ENCODE assay signal across 30 cellular contexts in genomic region chr3:54093849-54094248, GRCh38. TPM values are rescaled to one million over a fixed set of nuclear protein-coding genes. Genes with fewer than 3 reads are reported as not detected.
DNase-seq lines count a peak whose midpoint lies in the region; ATAC-seq, FAIRE-seq and TF ChIP-seq lines count a peak whose summit lies in the region.
"Had no signal": no experiment of that assay in that cellular context is flagged by ENCODE, and none has a peak within 500 bp of the region (broad histone marks: within the 10 kb centered on the region; RNA-seq: fewer than 3 reads in every experiment).

No MANE protein-coding gene starts in this region.

- no peaks in the 10 kb centered on the region; the same call in 2 of the 3 replicates for H3K9me3 Mint-ChIP-seq in GM23338
- H3K9me3 Mint-ChIP-seq: CD8-positive, alpha-beta memory T cell had no signal

- H3K4me1 ChIP-seq in GM23338 (ENCODE audit: insufficient read depth) (peaks cover 6% of the 10 kb centered on the region; the same call in 1 of the 2 replicates), OCI-LY7 (ENCODE audit: insufficient read depth, low read length, poor library complexity, severe bottlenecking) (no peaks in the 10 kb centered on the region)
- H3K4me1 ChIP-seq: BE2C, BLaER1 had no signal

- ATAC-seq in GM23338 (no peak), HG03442 (IDR thresholded peaks at IDR 0.05; ENCODE audit: unreplicated experiment) (no peak)

- H3K9me3 ChIP-seq in OCI-LY7 (ENCODE audit: low read length) = no peaks in the 10 kb centered on the region
- H3K9me3 ChIP-seq: BE2C, BLaER1 had no signal

- peaks cover 7% of the 10 kb centered on the region for H3K27me3 Mint-ChIP-seq in GM23338 (ENCODE audit: insufficient read depth, low read depth, poor library complexity)

- no peaks in the 10 kb centered on the region for H3K79me2 ChIP-seq in GM23338 (replicated peaks; ENCODE audit: insufficient read depth)
- H3K79me2 ChIP-seq in OCI-LY7 (ENCODE audit: insufficient read depth, low read depth, low read length) = no peaks in the 10 kb centered on the region

- peaks cover 15% of the 10 kb centered on the region; the same call in 2 of the 3 replicates for H3K4me1 Mint-ChIP-seq in GM23338
- H3K4me1 Mint-ChIP-seq: CD14-positive monocyte; CD4-positive, alpha-beta memory T cell; CD4-positive, CD25-positive, alpha-beta regulatory T cell; CD8-positive, alpha-beta memory T cell had no signal

- no peaks in the 10 kb centered on the region for H4K20me1 ChIP-seq in GM23338 (replicated peaks; ENCODE audit: insufficient read depth)
- no peaks in the 10 kb centered on the region for H4K20me1 ChIP-seq in OCI-LY7 (ENCODE audit: insufficient read depth, low read length)
- H4K20me1 ChIP-seq: BLaER1 had no signal

- H2AFZ ChIP-seq in GM23338 (peak overlapping the region; percentile 43; the same call in 1 of the 2 replicates), OCI-LY7 (ENCODE audit: low read length) (no peak overlapping the region)

- H3K36me3 Mint-ChIP-seq in GM23338 (ENCODE audit: low read depth) = no peaks in the 10 kb centered on the region
- H3K36me3 Mint-ChIP-seq: CD14-positive monocyte; CD4-positive, alpha-beta memory T cell; CD4-positive, CD25-positive, alpha-beta regulatory T cell; CD8-positive, alpha-beta memory T cell had no signal

- no peak for FAIRE-seq in bronchial epithelial cell (lab: Jason Lieb, UNC)
- FAIRE-seq: A204.1, GM12891, GM19239 had no signal

- DNase-seq in GM23338 (ENCODE audit: low spot score) (no peak), NCI-H226 (peak; percentile 35), bronchial epithelial cell (ENCODE audit: low read depth) (peak; percentile 30), kidney epithelial cell (ENCODE audit: low read depth) (peak; percentile 1), RKO (ENCODE audit: low spot score) (no peak), OCI-LY7 (ENCODE audit: low spot score) (no peak)
- no peak for DNase-seq in activated T-cell treated with anti-CD3 and anti-CD28 coated beads, Interleukin-2, amount 50 U/mL, for 48 hours
- DNase-seq: 8988T; ACHN; BE2C; C1 segment of cervical spinal cord; CD4-positive, alpha-beta memory T cell; CD4-positive, CD25-positive, alpha-beta regulatory T cell; CD8-positive, alpha-beta memory T cell; COR-L47; DMS 273 treated with DMSO at 0.1 percent for 48 hours; DMS153; DMS53; DMS79; DND-41; EL; GF-D8 had no signal

- no peak overlapping the region for H3K27ac Mint-ChIP-seq in GM23338
- H3K27ac Mint-ChIP-seq: CD14-positive monocyte; CD4-positive, alpha-beta memory T cell; CD4-positive, CD25-positive, alpha-beta regulatory T cell; CD8-positive, alpha-beta memory T cell had no signal

- H3K4me3 ChIP-seq in GM23338 (no peak overlapping the region), bronchial epithelial cell (ENCODE audit: low read depth, low read length) (no peak overlapping the region), kidney epithelial cell (ENCODE audit: low read depth, low read length) (no peak overlapping the region), OCI-LY7 (ENCODE audit: low read depth, low read length, poor library complexity, severe bottlenecking) (no peak overlapping the region)
- H3K4me3 ChIP-seq: BLaER1 had no signal

- TF ChIP-seq CTCF in GM23338 (conservative IDR thresholded peaks at IDR 0.05; ENCODE audit: low read depth in 2 of 2) (no peak), bronchial epithelial cell (IDR thresholded peaks at IDR 0.05; ENCODE audit: insufficient read depth, low read length, severe bottlenecking) (no peak), kidney epithelial cell (IDR thresholded peaks at IDR 0.05; ENCODE audit: insufficient read depth, low read length, poor library complexity, severe bottlenecking) (no peak), OCI-LY7 (conservative IDR thresholded peaks at IDR 0.05; ENCODE audit: low read length) (no peak)

- H3K4me3 Mint-ChIP-seq in GM23338 = no peak overlapping the region
- H3K4me3 Mint-ChIP-seq: CD14-positive monocyte; CD4-positive, alpha-beta memory T cell; CD4-positive, CD25-positive, alpha-beta regulatory T cell; CD8-positive, alpha-beta memory T cell had no signal

- peaks cover 4% of the 10 kb centered on the region; the same call in 1 of the 2 replicates for H3K27me3 ChIP-seq in GM23338 (ENCODE audit: insufficient read depth)
- H3K27me3 ChIP-seq in bronchial epithelial cell (ENCODE audit: control insufficient read depth, insufficient read depth, low read length) = no peaks in the 10 kb centered on the region
- no peaks in the 10 kb centered on the region for H3K27me3 ChIP-seq in kidney epithelial cell (ENCODE audit: control insufficient read depth, insufficient read depth, low read length)
- H3K27me3 ChIP-seq: BE2C, BLaER1 had no signal

- intact Hi-C loops in OCI-LY7 (cut with micrococcal nuclease; ENCODE audit: unreplicated experiment) = no loop called here

- no TSS peak for BruUV-seq in OCI-LY7 (replicated peaks; lab: Mats Ljungman, UMichigan)

- H3K4me2 ChIP-seq in GM23338 = no peak overlapping the region
- H3K4me2 ChIP-seq in OCI-LY7 (ENCODE audit: low read length) = no peak overlapping the region
- H3K4me2 ChIP-seq: BLaER1 had no signal

- H3K9me2 ChIP-seq in GM23338 (ENCODE audit: insufficient read depth) (no peaks in the 10 kb centered on the region), OCI-LY7 (ENCODE audit: insufficient read depth, low read length) (no peaks in the 10 kb centered on the region)

- POLR2A ChIA-PET in OCI-LY7 (lab: Charles Lee) = interaction anchor here (1.4 kb wide), 1 partner anchor 9 kb away, joined by 5 read pairs; no protein-coding TSS in a partner anchor

- CTCF ChIA-PET in OCI-LY7 (lab: Charles Lee; ENCODE audit: unreplicated experiment) = no interaction called here

- H3K36me3 ChIP-seq in GM23338 (ENCODE audit: insufficient read depth) (no peaks in the 10 kb centered on the region), bronchial epithelial cell (ENCODE audit: control insufficient read depth, insufficient read depth, low read length) (no peaks in the 10 kb centered on the region), kidney epithelial cell (ENCODE audit: control insufficient read depth, insufficient read depth, low read length) (no peaks in the 10 kb centered on the region), OCI-LY7 (ENCODE audit: insufficient read depth, low read length) (no peaks in the 10 kb centered on the region)
- H3K36me3 ChIP-seq: BE2C, BLaER1 had no signal

- H3K27ac ChIP-seq in GM23338 (ENCODE audit: low read depth) = no peak overlapping the region
- no peak overlapping the region for H3K27ac ChIP-seq in OCI-LY7 (ENCODE audit: low read depth, low read length, poor library complexity, severe bottlenecking)
- H3K27ac ChIP-seq: BLaER1 had no signal

- H3F3A ChIP-seq in GM23338 (replicated peaks; ENCODE audit: low read depth) = no peaks in the 10 kb centered on the region

TF ChIP-seq in GM23338, 12 proteins besides CTCF, POLR2A, EP300 and RAD21:
- TF ChIP-seq NANOG (IDR thresholded peaks at IDR 0.05; ENCODE audit: borderline replicate concordance) (no peak), EZH2 (IDR thresholded peaks at IDR 0.05; ENCODE audit: low read depth, unreplicated experiment) (no peak), STAT1 (IDR thresholded peaks at IDR 0.05; ENCODE audit: unreplicated experiment) (no peak)

RNA-seq across cellular contexts. Expression of gene CACNA2D3, which starts 28.5 kb away (rescaled TPM):
- total RNA-seq in GM23338 (2014; rRNA removed; shearing (Covaris generic)) = 2.3 and 3.7 TPM in 2 replicates
- 2.1 and 2.2 TPM in 2 replicates for polyA plus RNA-seq in GM23338 (2016; fragmentation: Nextera tagmentation; extraction: Ambion mirVana)
- total RNA-seq in bronchial epithelial cell (0.13 TPM in 1 of 2 replicates, not detected in the other), kidney epithelial cell (0.17 and 0.55 TPM in 2 replicates), OCI-LY7 (2022) (0.42 TPM in 1 of 2 replicates, not detected in the other)
- total RNA-seq in OCI-LY7 (2014; rRNA removed; shearing (Covaris generic)) = not detected in 2 replicates
- total RNA-seq: A673; CD4-positive, alpha-beta memory T cell; CD4-positive, CD25-positive, alpha-beta regulatory T cell; CD8-positive, alpha-beta memory T cell; G401 had no signal
- polyA plus RNA-seq: CD4-positive, alpha-beta memory T cell; CD4-positive, CD25-positive, alpha-beta regulatory T cell; CD8-positive, alpha-beta memory T cell had no signal

Comparison
In these comparisons a context has a peak if more than half of its experiments do, and no peak if none do; other contexts are left out.
1. DNase-seq: peak in NCI-H226 (single experiment), bronchial epithelial cell (single experiment) and kidney epithelial cell (single experiment); none in GM23338 (single experiment), activated T-cell treated with anti-CD3 and anti-CD28 coated beads, Interleukin-2, amount 50 U/mL, for 48 hours (0 of 2), RKO (single experiment) and OCI-LY7 (single experiment).